Comparison of ENCODE assay signal across 1 cellular context in the genomic region with DNA sequence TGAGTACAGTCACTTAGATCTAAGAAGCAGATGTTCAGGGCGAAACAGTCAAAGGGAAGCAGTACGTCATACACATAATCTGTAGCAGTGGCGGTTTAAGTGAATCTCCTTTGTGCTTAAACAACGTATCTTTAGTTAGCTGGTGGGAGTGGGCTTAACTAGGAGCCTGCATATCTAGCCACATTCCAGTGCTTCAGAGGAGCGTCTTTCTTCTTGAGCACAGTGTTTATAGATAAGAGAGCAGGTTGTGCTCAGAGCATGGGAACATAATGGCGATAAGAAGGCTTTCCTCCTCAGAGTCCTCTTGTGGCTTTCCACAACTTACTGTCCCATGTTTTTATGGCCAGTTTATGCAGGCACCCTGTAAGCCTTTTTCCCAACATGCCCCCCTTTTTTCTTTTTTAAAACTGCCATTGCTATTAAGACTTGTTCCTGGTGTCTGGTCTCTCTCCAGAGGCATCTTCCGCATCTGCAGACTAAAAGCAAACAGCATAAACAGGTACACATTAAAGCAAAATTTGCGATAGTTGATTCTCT.
TF ChIP-seq lines count a peak whose summit lies in the region.

No MANE protein-coding gene starts in this region.

TF ChIP-seq in K562, 482 proteins besides CTCF, POLR2A, EP300 and RAD21 (continued from another document and continues in another):
- TF ChIP-seq, protein P1, sequence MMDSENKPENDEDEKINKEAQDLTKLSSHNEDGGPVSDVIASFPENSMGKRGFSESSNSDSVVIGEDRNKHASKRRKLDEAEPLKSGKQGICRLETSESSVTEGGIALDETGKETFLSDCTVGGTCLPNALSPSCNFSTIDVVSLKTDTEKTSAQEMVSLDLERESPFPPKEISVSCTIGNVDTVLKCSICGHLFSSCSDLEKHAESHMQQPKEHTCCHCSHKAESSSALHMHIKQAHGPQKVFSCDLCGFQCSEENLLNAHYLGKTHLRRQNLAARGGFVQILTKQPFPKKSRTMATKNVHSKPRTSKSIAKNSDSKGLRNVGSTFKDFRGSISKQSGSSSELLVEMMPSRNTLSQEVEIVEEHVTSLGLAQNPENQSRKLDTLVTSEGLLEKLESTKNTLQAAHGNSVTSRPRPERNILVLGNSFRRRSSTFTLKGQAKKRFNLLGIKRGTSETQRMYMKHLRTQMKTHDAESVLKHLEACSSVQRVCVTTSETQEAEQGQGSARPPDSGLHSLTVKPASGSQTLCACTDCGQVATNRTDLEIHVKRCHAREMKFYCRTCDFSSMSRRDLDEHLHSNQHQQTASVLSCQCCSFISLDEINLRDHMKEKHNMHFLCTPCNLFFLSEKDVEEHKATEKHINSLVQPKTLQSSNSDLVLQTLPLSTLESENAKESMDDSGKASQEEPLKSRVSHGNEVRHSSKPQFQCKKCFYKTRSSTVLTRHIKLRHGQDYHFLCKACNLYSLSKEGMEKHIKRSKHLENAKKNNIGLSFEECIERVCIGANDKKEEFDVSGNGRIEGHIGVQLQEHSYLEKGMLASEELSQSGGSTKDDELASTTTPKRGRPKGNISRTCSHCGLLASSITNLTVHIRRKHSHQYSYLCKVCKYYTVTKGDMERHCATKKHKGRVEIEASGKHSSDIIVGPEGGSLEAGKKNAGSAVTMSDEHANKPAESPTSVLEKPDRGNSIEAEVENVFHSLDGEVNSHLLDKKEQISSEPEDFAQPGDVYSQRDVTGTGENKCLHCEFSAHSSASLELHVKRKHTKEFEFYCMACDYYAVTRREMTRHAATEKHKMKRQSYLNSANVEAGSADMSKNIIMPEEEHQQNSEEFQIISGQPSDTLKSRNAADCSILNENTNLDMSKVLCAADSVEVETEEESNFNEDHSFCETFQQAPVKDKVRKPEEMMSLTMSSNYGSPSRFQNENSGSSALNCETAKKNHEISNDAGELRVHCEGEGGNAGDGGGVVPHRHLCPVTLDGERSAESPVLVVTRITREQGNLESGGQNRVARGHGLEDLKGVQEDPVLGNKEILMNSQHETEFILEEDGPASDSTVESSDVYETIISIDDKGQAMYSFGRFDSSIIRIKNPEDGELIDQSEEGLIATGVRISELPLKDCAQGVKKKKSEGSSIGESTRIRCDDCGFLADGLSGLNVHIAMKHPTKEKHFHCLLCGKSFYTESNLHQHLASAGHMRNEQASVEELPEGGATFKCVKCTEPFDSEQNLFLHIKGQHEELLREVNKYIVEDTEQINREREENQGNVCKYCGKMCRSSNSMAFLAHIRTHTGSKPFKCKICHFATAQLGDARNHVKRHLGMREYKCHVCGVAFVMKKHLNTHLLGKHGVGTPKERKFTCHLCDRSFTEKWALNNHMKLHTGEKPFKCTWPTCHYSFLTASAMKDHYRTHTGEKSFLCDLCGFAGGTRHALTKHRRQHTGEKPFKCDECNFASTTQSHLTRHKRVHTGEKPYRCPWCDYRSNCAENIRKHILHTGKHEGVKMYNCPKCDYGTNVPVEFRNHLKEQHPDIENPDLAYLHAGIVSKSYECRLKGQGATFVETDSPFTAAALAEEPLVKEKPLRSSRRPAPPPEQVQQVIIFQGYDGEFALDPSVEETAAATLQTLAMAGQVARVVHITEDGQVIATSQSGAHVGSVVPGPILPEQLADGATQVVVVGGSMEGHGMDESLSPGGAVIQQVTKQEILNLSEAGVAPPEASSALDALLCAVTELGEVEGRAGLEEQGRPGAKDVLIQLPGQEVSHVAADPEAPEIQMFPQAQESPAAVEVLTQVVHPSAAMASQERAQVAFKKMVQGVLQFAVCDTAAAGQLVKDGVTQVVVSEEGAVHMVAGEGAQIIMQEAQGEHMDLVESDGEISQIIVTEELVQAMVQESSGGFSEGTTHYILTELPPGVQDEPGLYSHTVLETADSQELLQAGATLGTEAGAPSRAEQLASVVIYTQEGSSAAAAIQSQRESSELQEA (IDR thresholded peaks at IDR 0.05; ENCODE audit: low read depth) = no peak
- TF ChIP-seq HNRNPK (IDR thresholded peaks at IDR 0.05; ENCODE audit: low read depth, low read length, poor library complexity, severe bottlenecking) (no peak), ZNF347 (CRISPR knock-in tag; IDR thresholded peaks at IDR 0.05; ENCODE audit: low read depth) (no peak), ZNF778 (CRISPR knock-in tag; IDR thresholded peaks at IDR 0.05) (no peak), SPI1 (IDR thresholded peaks at IDR 0.05; ENCODE audit: borderline replicate concordance, low read depth, low read length) (no peak), CREB3 (tag; conservative IDR thresholded peaks at IDR 0.05; ENCODE audit: low read depth) (0 out of 2 replicates have a peak, but pooled peaks have one; percentile 24), ZBED1 (IDR thresholded peaks at IDR 0.05) (no peak), NFIC (IDR thresholded peaks at IDR 0.05) (peak; percentile 76), SETDB1 (IDR thresholded peaks at IDR 0.05; ENCODE audit: low read length) (no peak), MYC (IDR thresholded peaks at IDR 0.05; ENCODE audit: low read depth, low read length) (no peak), MYC (CRISPR knock-in tag; IDR thresholded peaks at IDR 0.05; ENCODE audit: borderline replicate concordance, low read depth) (no peak), POLR2G (IDR thresholded peaks at IDR 0.05; ENCODE audit: low read depth, low read length) (no peak), NCOA1 (IDR thresholded peaks at IDR 0.05; ENCODE audit: low read depth) (peak; percentile 67), NR4A1 (CRISPR knock-in tag; IDR thresholded peaks at IDR 0.05) (no peak), NR4A1 (tag; IDR thresholded peaks at IDR 0.05) (no peak), SIN3A (IDR thresholded peaks at IDR 0.05; ENCODE audit: borderline replicate concordance in 2 of 2, control insufficient read depth in 1 of 2, low read depth in 2 of 2, low read length in 2 of 2) (0 out of 4 replicates have a peak, but pooled peaks of 1 of the 2 experiments have one; percentile 7), KDM5B (IDR thresholded peaks at IDR 0.05; ENCODE audit: insufficient replicate concordance, low read depth, low read length) (no peak), CBX5 (IDR thresholded peaks at IDR 0.05; ENCODE audit: borderline replicate concordance, low read depth) (peak; percentile 94; the same call in 1 of the 2 replicates), COPS2 (conservative IDR thresholded peaks at IDR 0.05) (no peak), KLF6 (CRISPR knock-in tag; IDR thresholded peaks at IDR 0.05; ENCODE audit: borderline replicate concordance) (no peak), EWSR1 (IDR thresholded peaks at IDR 0.05; ENCODE audit: borderline replicate concordance, low read depth, partially characterized antibody) (no peak), USF1 (CRISPR knock-in tag; IDR thresholded peaks at IDR 0.05) (no peak), E2F5 (CRISPR knock-in tag; IDR thresholded peaks at IDR 0.05) (no peak)
- TF ChIP-seq, protein P2, sequence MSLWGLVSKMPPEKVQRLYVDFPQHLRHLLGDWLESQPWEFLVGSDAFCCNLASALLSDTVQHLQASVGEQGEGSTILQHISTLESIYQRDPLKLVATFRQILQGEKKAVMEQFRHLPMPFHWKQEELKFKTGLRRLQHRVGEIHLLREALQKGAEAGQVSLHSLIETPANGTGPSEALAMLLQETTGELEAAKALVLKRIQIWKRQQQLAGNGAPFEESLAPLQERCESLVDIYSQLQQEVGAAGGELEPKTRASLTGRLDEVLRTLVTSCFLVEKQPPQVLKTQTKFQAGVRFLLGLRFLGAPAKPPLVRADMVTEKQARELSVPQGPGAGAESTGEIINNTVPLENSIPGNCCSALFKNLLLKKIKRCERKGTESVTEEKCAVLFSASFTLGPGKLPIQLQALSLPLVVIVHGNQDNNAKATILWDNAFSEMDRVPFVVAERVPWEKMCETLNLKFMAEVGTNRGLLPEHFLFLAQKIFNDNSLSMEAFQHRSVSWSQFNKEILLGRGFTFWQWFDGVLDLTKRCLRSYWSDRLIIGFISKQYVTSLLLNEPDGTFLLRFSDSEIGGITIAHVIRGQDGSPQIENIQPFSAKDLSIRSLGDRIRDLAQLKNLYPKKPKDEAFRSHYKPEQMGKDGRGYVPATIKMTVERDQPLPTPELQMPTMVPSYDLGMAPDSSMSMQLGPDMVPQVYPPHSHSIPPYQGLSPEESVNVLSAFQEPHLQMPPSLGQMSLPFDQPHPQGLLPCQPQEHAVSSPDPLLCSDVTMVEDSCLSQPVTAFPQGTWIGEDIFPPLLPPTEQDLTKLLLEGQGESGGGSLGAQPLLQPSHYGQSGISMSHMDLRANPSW (CRISPR knock-in tag; IDR thresholded peaks at IDR 0.05) = no peak
- TF ChIP-seq, protein P3, sequence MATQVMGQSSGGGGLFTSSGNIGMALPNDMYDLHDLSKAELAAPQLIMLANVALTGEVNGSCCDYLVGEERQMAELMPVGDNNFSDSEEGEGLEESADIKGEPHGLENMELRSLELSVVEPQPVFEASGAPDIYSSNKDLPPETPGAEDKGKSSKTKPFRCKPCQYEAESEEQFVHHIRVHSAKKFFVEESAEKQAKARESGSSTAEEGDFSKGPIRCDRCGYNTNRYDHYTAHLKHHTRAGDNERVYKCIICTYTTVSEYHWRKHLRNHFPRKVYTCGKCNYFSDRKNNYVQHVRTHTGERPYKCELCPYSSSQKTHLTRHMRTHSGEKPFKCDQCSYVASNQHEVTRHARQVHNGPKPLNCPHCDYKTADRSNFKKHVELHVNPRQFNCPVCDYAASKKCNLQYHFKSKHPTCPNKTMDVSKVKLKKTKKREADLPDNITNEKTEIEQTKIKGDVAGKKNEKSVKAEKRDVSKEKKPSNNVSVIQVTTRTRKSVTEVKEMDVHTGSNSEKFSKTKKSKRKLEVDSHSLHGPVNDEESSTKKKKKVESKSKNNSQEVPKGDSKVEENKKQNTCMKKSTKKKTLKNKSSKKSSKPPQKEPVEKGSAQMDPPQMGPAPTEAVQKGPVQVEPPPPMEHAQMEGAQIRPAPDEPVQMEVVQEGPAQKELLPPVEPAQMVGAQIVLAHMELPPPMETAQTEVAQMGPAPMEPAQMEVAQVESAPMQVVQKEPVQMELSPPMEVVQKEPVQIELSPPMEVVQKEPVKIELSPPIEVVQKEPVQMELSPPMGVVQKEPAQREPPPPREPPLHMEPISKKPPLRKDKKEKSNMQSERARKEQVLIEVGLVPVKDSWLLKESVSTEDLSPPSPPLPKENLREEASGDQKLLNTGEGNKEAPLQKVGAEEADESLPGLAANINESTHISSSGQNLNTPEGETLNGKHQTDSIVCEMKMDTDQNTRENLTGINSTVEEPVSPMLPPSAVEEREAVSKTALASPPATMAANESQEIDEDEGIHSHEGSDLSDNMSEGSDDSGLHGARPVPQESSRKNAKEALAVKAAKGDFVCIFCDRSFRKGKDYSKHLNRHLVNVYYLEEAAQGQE (CRISPR knock-in tag; IDR thresholded peaks at IDR 0.05; ENCODE audit: low read depth) = no peak
- TF ChIP-seq, protein P4, sequence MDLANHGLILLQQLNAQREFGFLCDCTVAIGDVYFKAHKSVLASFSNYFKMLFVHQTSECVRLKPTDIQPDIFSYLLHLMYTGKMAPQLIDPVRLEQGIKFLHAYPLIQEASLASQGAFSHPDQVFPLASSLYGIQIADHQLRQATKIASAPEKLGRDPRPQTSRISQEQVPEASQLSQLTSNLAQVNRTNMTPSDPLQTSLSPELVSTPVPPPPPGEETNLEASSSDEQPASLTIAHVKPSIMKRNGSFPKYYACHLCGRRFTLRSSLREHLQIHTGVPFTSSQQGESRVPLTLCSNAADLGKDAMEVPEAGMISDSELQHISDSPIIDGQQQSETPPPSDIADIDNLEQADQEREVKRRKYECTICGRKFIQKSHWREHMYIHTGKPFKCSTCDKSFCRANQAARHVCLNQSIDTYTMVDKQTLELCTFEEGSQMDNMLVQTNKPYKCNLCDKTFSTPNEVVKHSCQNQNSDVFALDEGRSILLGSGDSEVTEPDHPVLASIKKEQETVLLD (IDR thresholded peaks at IDR 0.05) = 0 out of 2 replicates have a peak, but pooled peaks have one; percentile 38
- TF ChIP-seq, protein P5, sequence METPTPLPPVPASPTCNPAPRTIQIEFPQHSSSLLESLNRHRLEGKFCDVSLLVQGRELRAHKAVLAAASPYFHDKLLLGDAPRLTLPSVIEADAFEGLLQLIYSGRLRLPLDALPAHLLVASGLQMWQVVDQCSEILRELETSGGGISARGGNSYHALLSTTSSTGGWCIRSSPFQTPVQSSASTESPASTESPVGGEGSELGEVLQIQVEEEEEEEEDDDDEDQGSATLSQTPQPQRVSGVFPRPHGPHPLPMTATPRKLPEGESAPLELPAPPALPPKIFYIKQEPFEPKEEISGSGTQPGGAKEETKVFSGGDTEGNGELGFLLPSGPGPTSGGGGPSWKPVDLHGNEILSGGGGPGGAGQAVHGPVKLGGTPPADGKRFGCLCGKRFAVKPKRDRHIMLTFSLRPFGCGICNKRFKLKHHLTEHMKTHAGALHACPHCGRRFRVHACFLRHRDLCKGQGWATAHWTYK (CRISPR knock-in tag; IDR thresholded peaks at IDR 0.05) = no peak
